In the genomic region with DNA sequence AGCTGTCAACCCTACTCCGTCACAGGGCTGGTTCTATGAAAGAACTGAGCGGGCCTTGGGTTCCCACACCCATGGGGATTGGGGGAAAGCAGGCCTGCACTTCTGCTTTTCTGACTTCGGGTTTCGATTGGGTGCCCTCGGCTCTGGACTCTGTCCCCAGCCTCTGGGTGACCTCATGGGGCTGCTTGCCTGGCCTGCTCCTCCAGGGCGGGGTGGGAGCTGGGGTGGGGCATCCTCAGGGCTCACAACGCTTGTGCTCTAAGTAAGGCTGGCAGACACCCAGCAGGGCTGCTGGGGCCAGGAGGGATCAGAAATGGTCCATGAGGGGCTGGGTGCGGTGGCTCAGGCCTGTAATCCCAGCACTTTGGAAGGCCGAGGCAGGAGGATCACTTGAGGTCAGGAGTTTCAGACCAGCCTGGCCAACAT, we compare ENCODE assay signal across 11 cellular contexts. TPM values are rescaled to one million over a fixed set of nuclear protein-coding genes. Genes with fewer than 3 reads are reported as not detected.
DNase-seq lines count a peak whose midpoint lies in the region; ATAC-seq, FAIRE-seq and TF ChIP-seq lines count a peak whose summit lies in the region.
"Had no signal": no experiment of that assay in that cellular context is flagged by ENCODE, and none has a peak within 500 bp of the region (broad histone marks: within the 10 kb centered on the region; RNA-seq: fewer than 3 reads in every experiment).

No MANE protein-coding gene starts in this region.

- ATAC-seq in GM21786 (IDR thresholded peaks at IDR 0.05; ENCODE audit: unreplicated experiment) (peak; percentile 61), SK-N-SH treated with all-trans-retinoic acid at 6 μM for 48 hours (no peak)

- 78 to 92% methylated on average over 5 to 8 of the region's 9 CpGs for WGBS in testis, 2 donors

- DNase-seq in SKM-1 (lab: John Stamatoyannopoulos, UW; ENCODE audit: unreplicated experiment) (peak; percentile 59), kidney (peak; percentile 80), testis (peak; percentile 18), NCI-H146 treated with DMSO at 0.1 percent for 48 hours (lab: John Stamatoyannopoulos, UW; ENCODE audit: unreplicated experiment) (no peak), NCI-H82 treated with DMSO at 0.1 percent for 48 hours (lab: John Stamatoyannopoulos, UW; ENCODE audit: unreplicated experiment) (no peak)
- DNase-seq: T-helper 9 cell had no signal

- H3K9ac ChIP-seq in kidney (ENCODE audit: low read length in 2 of 2) = no peak overlapping the region

- H3K4me1 ChIP-seq in kidney (ENCODE audit: control insufficient read depth in 1 of 2, insufficient read depth in 1 of 2, low read depth in 1 of 2, low read length in 2 of 2) (peaks cover 19 to 32% of the 10 kb centered on the region in 2 donors), testis (no peaks in the 10 kb centered on the region)
- H3K4me1 ChIP-seq: HAP-1 had no signal

- TF ChIP-seq CTCF in kidney (IDR thresholded peaks at IDR 0.05; ENCODE audit: borderline replicate concordance, extremely low read depth, insufficient read depth) (no peak), testis (IDR thresholded peaks at IDR 0.05) (no peak)

- no peak for TF ChIP-seq POLR2A in testis (IDR thresholded peaks at IDR 0.05)

- intact Hi-C loops in kidney (cut with DNase I) = no loop called here
- intact Hi-C loops in testis (cut with DNase I; ENCODE audit: low total_unique reads) = no loop called here

- no peaks in the 10 kb centered on the region for H3K36me3 ChIP-seq in kidney (ENCODE audit: control insufficient read depth in 1 of 2, insufficient read depth in 2 of 2, low read length in 2 of 2)
- no peaks in the 10 kb centered on the region for H3K36me3 ChIP-seq in testis (ENCODE audit: low read depth, missing control alignments)
- H3K36me3 ChIP-seq: HAP-1, suprapubic skin had no signal

- H3K4me3 ChIP-seq in kidney (ENCODE audit: low read length in 2 of 2) = no peak overlapping the region
- no peak overlapping the region for H3K4me3 ChIP-seq in testis
- H3K4me3 ChIP-seq: HAP-1, suprapubic skin had no signal

- no peak overlapping the region for H3K27ac ChIP-seq in kidney (ENCODE audit: low read depth in 2 of 2, low read length in 2 of 2)
- H3K27ac ChIP-seq in testis = no peak overlapping the region
- H3K27ac ChIP-seq: suprapubic skin had no signal

- H3K9me3 ChIP-seq in kidney (ENCODE audit: control insufficient read depth in 1 of 2, low read length in 2 of 2) (no peaks in the 10 kb centered on the region), testis (no peaks in the 10 kb centered on the region)
- H3K9me3 ChIP-seq: HAP-1, suprapubic skin had no signal

- no peaks in the 10 kb centered on the region for H3K27me3 ChIP-seq in testis
- H3K27me3 ChIP-seq: suprapubic skin had no signal

- FAIRE-seq in kidney (lab: Jason Lieb, UNC) = no peak
- FAIRE-seq: astrocyte had no signal

TF ChIP-seq in SK-N-SH treated with all-trans-retinoic acid at 6 μM for 48 hours, 23 proteins besides CTCF, POLR2A, EP300 and RAD21 (continues in another document):
- TF ChIP-seq TCF4 (CRISPR knock-in tag; IDR thresholded peaks at IDR 0.05; ENCODE audit: borderline replicate concordance) (no peak), ESRRG (CRISPR knock-in tag; IDR thresholded peaks at IDR 0.05) (no peak), CSDC2 (CRISPR knock-in tag; IDR thresholded peaks at IDR 0.05) (no peak), ZNF70 (CRISPR knock-in tag; IDR thresholded peaks at IDR 0.05) (no peak), ZNF565 (CRISPR knock-in tag; conservative IDR thresholded peaks at IDR 0.05; ENCODE audit: low read depth) (no peak), ZC3H10 (CRISPR knock-in tag; IDR thresholded peaks at IDR 0.05) (no peak), ZNF8 (CRISPR knock-in tag; IDR thresholded peaks at IDR 0.05) (no peak), BACH2 (CRISPR knock-in tag; IDR thresholded peaks at IDR 0.05; ENCODE audit: borderline replicate concordance) (no peak), PPARA (CRISPR knock-in tag; IDR thresholded peaks at IDR 0.05; ENCODE audit: borderline replicate concordance) (no peak), OSR1 (CRISPR knock-in tag; IDR thresholded peaks at IDR 0.05) (no peak), TOX (CRISPR knock-in tag; IDR thresholded peaks at IDR 0.05; ENCODE audit: borderline replicate concordance) (no peak), CSRNP3 (CRISPR knock-in tag; IDR thresholded peaks at IDR 0.05) (no peak)
- TF ChIP-seq, protein P1, sequence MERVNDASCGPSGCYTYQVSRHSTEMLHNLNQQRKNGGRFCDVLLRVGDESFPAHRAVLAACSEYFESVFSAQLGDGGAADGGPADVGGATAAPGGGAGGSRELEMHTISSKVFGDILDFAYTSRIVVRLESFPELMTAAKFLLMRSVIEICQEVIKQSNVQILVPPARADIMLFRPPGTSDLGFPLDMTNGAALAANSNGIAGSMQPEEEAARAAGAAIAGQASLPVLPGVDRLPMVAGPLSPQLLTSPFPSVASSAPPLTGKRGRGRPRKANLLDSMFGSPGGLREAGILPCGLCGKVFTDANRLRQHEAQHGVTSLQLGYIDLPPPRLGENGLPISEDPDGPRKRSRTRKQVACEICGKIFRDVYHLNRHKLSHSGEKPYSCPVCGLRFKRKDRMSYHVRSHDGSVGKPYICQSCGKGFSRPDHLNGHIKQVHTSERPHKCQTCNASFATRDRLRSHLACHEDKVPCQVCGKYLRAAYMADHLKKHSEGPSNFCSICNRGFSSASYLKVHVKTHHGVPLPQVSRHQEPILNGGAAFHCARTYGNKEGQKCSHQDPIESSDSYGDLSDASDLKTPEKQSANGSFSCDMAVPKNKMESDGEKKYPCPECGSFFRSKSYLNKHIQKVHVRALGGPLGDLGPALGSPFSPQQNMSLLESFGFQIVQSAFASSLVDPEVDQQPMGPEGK (CRISPR knock-in tag; IDR thresholded peaks at IDR 0.05; ENCODE audit: borderline replicate concordance) = no peak
- TF ChIP-seq, protein P2, sequence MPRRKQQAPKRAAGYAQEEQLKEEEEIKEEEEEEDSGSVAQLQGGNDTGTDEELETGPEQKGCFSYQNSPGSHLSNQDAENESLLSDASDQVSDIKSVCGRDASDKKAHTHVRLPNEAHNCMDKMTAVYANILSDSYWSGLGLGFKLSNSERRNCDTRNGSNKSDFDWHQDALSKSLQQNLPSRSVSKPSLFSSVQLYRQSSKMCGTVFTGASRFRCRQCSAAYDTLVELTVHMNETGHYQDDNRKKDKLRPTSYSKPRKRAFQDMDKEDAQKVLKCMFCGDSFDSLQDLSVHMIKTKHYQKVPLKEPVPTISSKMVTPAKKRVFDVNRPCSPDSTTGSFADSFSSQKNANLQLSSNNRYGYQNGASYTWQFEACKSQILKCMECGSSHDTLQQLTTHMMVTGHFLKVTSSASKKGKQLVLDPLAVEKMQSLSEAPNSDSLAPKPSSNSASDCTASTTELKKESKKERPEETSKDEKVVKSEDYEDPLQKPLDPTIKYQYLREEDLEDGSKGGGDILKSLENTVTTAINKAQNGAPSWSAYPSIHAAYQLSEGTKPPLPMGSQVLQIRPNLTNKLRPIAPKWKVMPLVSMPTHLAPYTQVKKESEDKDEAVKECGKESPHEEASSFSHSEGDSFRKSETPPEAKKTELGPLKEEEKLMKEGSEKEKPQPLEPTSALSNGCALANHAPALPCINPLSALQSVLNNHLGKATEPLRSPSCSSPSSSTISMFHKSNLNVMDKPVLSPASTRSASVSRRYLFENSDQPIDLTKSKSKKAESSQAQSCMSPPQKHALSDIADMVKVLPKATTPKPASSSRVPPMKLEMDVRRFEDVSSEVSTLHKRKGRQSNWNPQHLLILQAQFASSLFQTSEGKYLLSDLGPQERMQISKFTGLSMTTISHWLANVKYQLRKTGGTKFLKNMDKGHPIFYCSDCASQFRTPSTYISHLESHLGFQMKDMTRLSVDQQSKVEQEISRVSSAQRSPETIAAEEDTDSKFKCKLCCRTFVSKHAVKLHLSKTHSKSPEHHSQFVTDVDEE (CRISPR knock-in tag; IDR thresholded peaks at IDR 0.05) = no peak
- TF ChIP-seq, protein P3, sequence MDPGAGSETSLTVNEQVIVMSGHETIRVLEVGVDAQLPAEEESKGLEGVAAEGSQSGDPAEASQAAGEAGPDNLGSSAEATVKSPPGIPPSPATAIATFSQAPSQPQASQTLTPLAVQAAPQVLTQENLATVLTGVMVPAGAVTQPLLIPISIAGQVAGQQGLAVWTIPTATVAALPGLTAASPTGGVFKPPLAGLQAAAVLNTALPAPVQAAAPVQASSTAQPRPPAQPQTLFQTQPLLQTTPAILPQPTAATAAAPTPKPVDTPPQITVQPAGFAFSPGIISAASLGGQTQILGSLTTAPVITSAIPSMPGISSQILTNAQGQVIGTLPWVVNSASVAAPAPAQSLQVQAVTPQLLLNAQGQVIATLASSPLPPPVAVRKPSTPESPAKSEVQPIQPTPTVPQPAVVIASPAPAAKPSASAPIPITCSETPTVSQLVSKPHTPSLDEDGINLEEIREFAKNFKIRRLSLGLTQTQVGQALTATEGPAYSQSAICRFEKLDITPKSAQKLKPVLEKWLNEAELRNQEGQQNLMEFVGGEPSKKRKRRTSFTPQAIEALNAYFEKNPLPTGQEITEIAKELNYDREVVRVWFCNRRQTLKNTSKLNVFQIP (CRISPR knock-in tag; IDR thresholded peaks at IDR 0.05; ENCODE audit: borderline replicate concordance, low read depth) = no peak

RNA-seq across cellular contexts. Expression of gene ARHGAP27, which starts 19.2 kb away (rescaled TPM):
- total RNA-seq in kidney (57.2 TPM), testis (10 to 100 TPM; 21.4 to 22.8 TPM)
- polyA plus RNA-seq in kidney (ENCODE audit: insufficient read depth, low read depth, low replicate concordance) (13.3 TPM), testis (ENCODE audit: insufficient read depth, low read depth, low replicate concordance) (17.7 TPM)

Comparison
In these comparisons a context has a peak if more than half of its experiments do, and no peak if none do; other contexts are left out.
1. DNase-seq: peak in SKM-1 (single experiment), kidney (single experiment) and testis (single experiment); none in NCI-H146 treated with DMSO at 0.1 percent for 48 hours (single experiment) and NCI-H82 treated with DMSO at 0.1 percent for 48 hours (single experiment).